Comparison of ENCODE assay signal across 9 cellular contexts in the genomic region with DNA sequence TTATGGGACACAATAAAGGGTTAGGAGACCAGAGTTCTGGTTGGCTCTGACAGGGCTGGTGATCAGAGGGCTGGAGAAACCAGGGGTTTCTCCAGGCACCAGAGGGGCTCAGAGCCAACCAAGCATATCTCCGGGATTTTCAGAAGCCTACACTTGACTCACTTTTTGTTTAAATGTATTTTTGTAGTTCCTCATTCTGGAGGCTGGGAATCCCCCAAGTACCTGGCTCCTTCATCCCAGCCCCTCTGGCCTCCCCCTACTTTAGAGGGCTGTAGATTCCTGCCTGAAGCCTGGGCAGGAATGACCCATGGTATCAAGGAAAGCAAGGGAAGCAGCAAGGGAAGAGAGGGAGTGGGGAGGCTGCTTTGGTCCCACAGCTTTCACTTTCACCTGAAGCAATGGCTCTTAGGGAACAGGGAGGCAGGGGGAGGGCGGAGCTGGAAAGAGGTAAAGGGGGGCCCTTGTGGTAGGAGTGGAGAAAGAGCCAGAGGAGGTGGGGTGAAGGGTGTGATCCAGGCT. TPM values are rescaled to one million over a fixed set of nuclear protein-coding genes. Genes with fewer than 3 reads are reported as not detected.
DNase-seq lines count a peak whose midpoint lies in the region; ATAC-seq and TF ChIP-seq lines count a peak whose summit lies in the region.
"Had no signal": no experiment of that assay in that cellular context is flagged by ENCODE, and none has a peak within 500 bp of the region (broad histone marks: within the 10 kb centered on the region; RNA-seq: fewer than 3 reads in every experiment).

No MANE protein-coding gene starts in this region.

- no peak overlapping the region for H3K9ac ChIP-seq in HUES48 (ENCODE audit: low read depth, low read length)

- no peak for TF ChIP-seq POLR2A in vagina (IDR thresholded peaks at IDR 0.05)

- H3K27me3 ChIP-seq in left ventricle myocardium inferior (ENCODE audit: low read depth), result no peaks in the 10 kb centered on the region
- peaks cover 21% of the 10 kb centered on the region for H3K27me3 ChIP-seq in HUES48 (ENCODE audit: control insufficient read depth, insufficient read depth, low read length)
- no peaks in the 10 kb centered on the region for H3K27me3 ChIP-seq in vagina

- ATAC-seq in Right ventricle myocardium inferior, result no peak

- H3K4me3 Mint-ChIP-seq in immature natural killer cell (peak overlapping the region; percentile 83 to 97 (median 95)), mesothelial cell of epicardium (no peak overlapping the region)

- H3K4me1 ChIP-seq in left ventricle myocardium inferior (peaks cover 56% of the 10 kb centered on the region), HUES48 (ENCODE audit: control insufficient read depth, insufficient read depth, low read length) (no peaks in the 10 kb centered on the region), vagina (peaks cover 35% of the 10 kb centered on the region)

- TF ChIP-seq CTCF in left ventricle myocardium inferior (IDR thresholded peaks at IDR 0.05; ENCODE audit: borderline replicate concordance) (no peak), vagina (IDR thresholded peaks at IDR 0.05) (no peak), mesothelial cell of epicardium (IDR thresholded peaks at IDR 0.05; ENCODE audit: unreplicated experiment) (no peak)

- peaks cover 0 to 12% (median 8%) of the 10 kb centered on the region in 3 donors for H3K36me3 Mint-ChIP-seq in immature natural killer cell
- H3K36me3 Mint-ChIP-seq in mesothelial cell of epicardium, result no peaks in the 10 kb centered on the region

- DNase-seq in left ventricle myocardium inferior, result no peak
- DNase-seq in Right ventricle myocardium inferior (ENCODE audit: missing footprints), result no peak
- DNase-seq in immature natural killer cell, result no peak
- no peak for DNase-seq in vagina (ENCODE audit: extremely low spot score in 2 of 2)
- no peak for DNase-seq in stimulated activated CD8-positive, alpha-beta memory T cell treated with anti-CD3 and anti-CD28 coated beads, Interleukin-4, amount 100 ng/mL, for 48 hours
- no peak for DNase-seq in nucleus accumbens (lab: John Stamatoyannopoulos, UW)
- no peak for DNase-seq in mesothelial cell of epicardium (ENCODE audit: low spot score in 2 of 2, unreplicated experiment in 2 of 2)

- peaks cover 20% of the 10 kb centered on the region for H3K36me3 ChIP-seq in left ventricle myocardium inferior
- H3K36me3 ChIP-seq in HUES48 (ENCODE audit: control insufficient read depth, insufficient read depth, low read length), result peaks cover 4% of the 10 kb centered on the region; the same call in 1 of the 2 replicates
- peaks cover 0 to 17% of the 10 kb centered on the region in 2 donors for H3K36me3 ChIP-seq in vagina

- intact Hi-C loops in left ventricle myocardium inferior (cut with micrococcal nuclease), result no loop called here
- intact Hi-C loops in Right ventricle myocardium inferior (cut with DNase I), result no loop called here
- intact Hi-C loops in vagina (cut with DNase I), result no loop called here

- no peaks in the 10 kb centered on the region for H3K9me3 ChIP-seq in left ventricle myocardium inferior (replicated peaks)
- no peaks in the 10 kb centered on the region for H3K9me3 ChIP-seq in HUES48 (ENCODE audit: control insufficient read depth, insufficient read depth, low read length)
- H3K9me3 ChIP-seq in vagina, result no peaks in the 10 kb centered on the region

- H3K27me3 Mint-ChIP-seq in immature natural killer cell (ENCODE audit: low read depth in 3 of 3) (peaks cover 0 to 6% (median 2%) of the 10 kb centered on the region in 3 donors), mesothelial cell of epicardium (ENCODE audit: low read depth) (peaks cover 39% of the 10 kb centered on the region)

- H3K27ac Mint-ChIP-seq in immature natural killer cell (peak overlapping the region in 3 of 6 donors; percentile 55 to 62 (median 57)), mesothelial cell of epicardium (no peak overlapping the region)

- H3K9me3 Mint-ChIP-seq in immature natural killer cell, result no peaks in the 10 kb centered on the region
- H3K9me3 Mint-ChIP-seq in mesothelial cell of epicardium, result no peaks in the 10 kb centered on the region

- peaks cover 22 to 26% of the 10 kb centered on the region in 2 donors for H3K4me1 Mint-ChIP-seq in immature natural killer cell
- peaks cover 7% of the 10 kb centered on the region for H3K4me1 Mint-ChIP-seq in mesothelial cell of epicardium

- H3K4me3 ChIP-seq in left ventricle myocardium inferior (peak overlapping the region; percentile 75), HUES48 (ENCODE audit: low read depth, low read length) (peak overlapping the region; percentile 55; the same call in 1 of the 2 replicates), vagina (peak overlapping the region; percentile 61 to 63)

- H3K27ac ChIP-seq in left ventricle myocardium inferior (replicated peaks), result peak overlapping the region; percentile 88
- H3K27ac ChIP-seq in HUES48 (ENCODE audit: low read depth, low read length), result no peak overlapping the region
- H3K27ac ChIP-seq in vagina, result peak overlapping the region; percentile 92
- H3K27ac ChIP-seq: SK-N-MC had no signal

RNA-seq across cellular contexts. Expression of a gene that starts 1.0 kb away (rescaled TPM):
- total RNA-seq in left ventricle myocardium inferior, result 6.8 TPM
- 8.0 TPM for total RNA-seq in Right ventricle myocardium inferior
- polyA plus RNA-seq in immature natural killer cell, result 1 to 10 TPM; 4.3 to 8.3 (median 7.0) TPM
- total RNA-seq in vagina, result 24.6 TPM
- total RNA-seq in mesothelial cell of epicardium, result 3.8 to 5.0 TPM (median 4.3 TPM) in 3 replicates

RNA-seq across cellular contexts. Expression of a gene that starts 29.3 kb away (rescaled TPM):
- 16.5 TPM for total RNA-seq in left ventricle myocardium inferior
- 19.4 TPM for total RNA-seq in Right ventricle myocardium inferior
- 10 to 100 TPM; 12.9 to 30.7 (median 14.0) TPM for polyA plus RNA-seq in immature natural killer cell
- 33.9 TPM for total RNA-seq in vagina
- total RNA-seq in mesothelial cell of epicardium, result 37.1 to 41.2 TPM (median 40.2 TPM) in 3 replicates
